24 cellular contexts compared by ENCODE assay signal in genomic region chr9:15248106-15248505, GRCh38.
"Had no signal": no experiment of that assay in that cellular context is flagged by ENCODE, and none has a peak within 500 bp of the region (broad histone marks: within the 10 kb centered on the region; RNA-seq: fewer than 3 reads in every experiment).

No MANE protein-coding gene starts in this region.

- H3K36me3 Mint-ChIP-seq: stimulated activated memory B cell treated with anti-CD40 and anti-IgM and Interleukin-4, amounts not matched to agents 10 μg/mL and 1 μg/mL and 100 μg/mL, for 72 hours had no signal

- FAIRE-seq: pancreas, urothelium cell line had no signal

- ATAC-seq: activated CD4-positive, CD25-positive, alpha-beta regulatory T cell treated with anti-CD3 and anti-CD28 coated beads, Interleukin-2, amount 50 U/mL, for 24 hours; activated naive CD8-positive, alpha-beta T cell treated with anti-CD3 and anti-CD28 coated beads, Interleukin-2, amount 50 U/mL, for 24 hours; esophagus mucosa; gastrocnemius medialis; pancreas; sciatic nerve; stimulated activated memory B cell treated with anti-CD40 and anti-IgM and Interleukin-4, amounts not matched to agents 10 μg/mL and 1 μg/mL and 100 μg/mL, for 72 hours; T-cell had no signal

- H3K9me3 ChIP-seq: gastrocnemius medialis, left ventricle myocardium inferior, pancreas had no signal

- H3K4me3 Mint-ChIP-seq: activated naive CD4-positive, alpha-beta T cell treated with anti-CD3 and anti-CD28 coated beads, Interleukin-2, amount 10 ng/mL, durations not matched to agents 7 days and 5 days; activated naive CD8-positive, alpha-beta T cell treated with anti-CD3 and anti-CD28 coated beads, Interleukin-2, amount 50 U/mL, for 24 hours; central memory CD8-positive, alpha-beta T cell; neural crest cell; stimulated activated memory B cell treated with anti-CD40 and anti-IgM and Interleukin-4, amounts not matched to agents 10 μg/mL and 1 μg/mL and 100 μg/mL, for 72 hours; T-cell had no signal

- H3K9me3 Mint-ChIP-seq: activated naive CD4-positive, alpha-beta T cell treated with anti-CD3 and anti-CD28 coated beads, Interleukin-2, amount 10 ng/mL, durations not matched to agents 7 days and 5 days; activated naive CD8-positive, alpha-beta T cell treated with anti-CD3 and anti-CD28 coated beads, Interleukin-2, amount 50 U/mL, for 24 hours; central memory CD8-positive, alpha-beta T cell; neural crest cell; stimulated activated memory B cell treated with anti-CD40 and anti-IgM and Interleukin-4, amounts not matched to agents 10 μg/mL and 1 μg/mL and 100 μg/mL, for 72 hours; T-cell had no signal

- DNase-seq: activated CD4-positive, alpha-beta T cell treated with anti-CD3 and anti-CD28 coated beads, Interleukin-2, amount 50 U/mL, for 1 hour; activated CD8-positive, alpha-beta memory T cell treated with anti-CD3 and anti-CD28 coated beads for 24 hours; activated CD8-positive, alpha-beta memory T cell treated with anti-CD3 and anti-CD28 coated beads, Interleukin-2, amount 50 U/mL, for 48 hours; activated effector memory CD4-positive, alpha-beta T cell treated with Interleukin-2 at 50 U/mL for 16 hours; activated naive CD4-positive, alpha-beta T cell treated with anti-CD3 and anti-CD28 coated beads, Interleukin-2, amount 10 ng/mL, durations not matched to agents 7 days and 5 days; activated naive CD8-positive, alpha-beta T cell treated with anti-CD3 and anti-CD28 coated beads, Interleukin-2, amount 50 U/mL, for 24 hours; activated T-cell treated with anti-CD3 and anti-CD28 coated beads, Interleukin-2, amount 50 U/mL, for 48 hours; anterior cingulate cortex; effector CD8-positive, alpha-beta T cell; gastrocnemius medialis; head of caudate nucleus; left ventricle myocardium inferior; mammary epithelial cell; pancreas; stimulated activated CD4-positive, alpha-beta T cell treated with anti-CD3 and anti-CD28 coated beads, Interleukin-4, amount 100 ng/mL, for 4 hours; T-cell; T1000 had no signal

- H3K27me3 ChIP-seq: gastrocnemius medialis, pancreas had no signal

- H3K4me1 ChIP-seq: pancreas had no signal

- H3K27me3 Mint-ChIP-seq: activated naive CD4-positive, alpha-beta T cell treated with anti-CD3 and anti-CD28 coated beads, Interleukin-2, amount 10 ng/mL, durations not matched to agents 7 days and 5 days; activated naive CD8-positive, alpha-beta T cell treated with anti-CD3 and anti-CD28 coated beads, Interleukin-2, amount 50 U/mL, for 24 hours; central memory CD8-positive, alpha-beta T cell; stimulated activated memory B cell treated with anti-CD40 and anti-IgM and Interleukin-4, amounts not matched to agents 10 μg/mL and 1 μg/mL and 100 μg/mL, for 72 hours; T-cell had no signal

- H3K27ac ChIP-seq: gastrocnemius medialis, left ventricle myocardium inferior, pancreas had no signal

- H3K4me3 ChIP-seq: gastrocnemius medialis, left ventricle myocardium inferior, pancreas had no signal

- H3K36me3 ChIP-seq: gastrocnemius medialis, left ventricle myocardium inferior, pancreas had no signal

- H3K4me1 Mint-ChIP-seq: stimulated activated memory B cell treated with anti-CD40 and anti-IgM and Interleukin-4, amounts not matched to agents 10 μg/mL and 1 μg/mL and 100 μg/mL, for 72 hours had no signal

- H3K27ac Mint-ChIP-seq: activated naive CD4-positive, alpha-beta T cell treated with anti-CD3 and anti-CD28 coated beads, Interleukin-2, amount 10 ng/mL, durations not matched to agents 7 days and 5 days; activated naive CD8-positive, alpha-beta T cell treated with anti-CD3 and anti-CD28 coated beads, Interleukin-2, amount 50 U/mL, for 24 hours; stimulated activated memory B cell treated with anti-CD40 and anti-IgM and Interleukin-4, amounts not matched to agents 10 μg/mL and 1 μg/mL and 100 μg/mL, for 72 hours; T-cell had no signal
